ENCODE assay signal across 15 cellular contexts in the genomic region with DNA sequence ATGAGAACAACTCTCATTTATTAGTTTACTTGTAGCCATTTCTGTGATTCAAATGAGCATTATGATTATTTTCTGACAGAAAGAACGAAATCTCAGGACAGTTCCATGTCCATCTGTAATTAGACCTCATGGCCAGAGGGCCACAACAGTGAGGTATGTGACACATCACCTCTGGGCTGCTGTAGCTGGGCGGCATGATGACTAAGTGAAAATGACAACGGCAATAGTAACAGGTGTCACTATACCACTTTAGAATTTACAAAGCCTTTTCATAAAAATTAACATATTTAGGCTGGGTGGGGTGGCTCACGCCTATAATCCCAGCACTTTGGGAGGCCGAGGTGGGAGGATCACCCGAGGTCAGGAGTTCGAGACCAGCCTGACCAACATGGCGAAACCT.
"Had no signal": no experiment of that assay in that cellular context is flagged by ENCODE, and none has a peak within 500 bp of the region (broad histone marks: within the 10 kb centered on the region; RNA-seq: fewer than 3 reads in every experiment).

No MANE protein-coding gene starts in this region.

- H3K36me3 ChIP-seq: gastroesophageal sphincter, heart right ventricle, lower lobe of right lung had no signal

- FAIRE-seq: urothelium cell line had no signal

- H3K36me3 Mint-ChIP-seq: naive B cell, T-cell had no signal

- H3K4me3 Mint-ChIP-seq: endodermal cell; naive B cell; stimulated activated naive CD8-positive, alpha-beta T cell treated with anti-CD3 and anti-CD28 coated beads, Interleukin-15, Interleukin-2, amounts not matched to agents 100 ng/mL and 50 ng/mL, for 24 hours; T-cell had no signal

- H3K4me3 ChIP-seq: dorsolateral prefrontal cortex, gastroesophageal sphincter, heart right ventricle, lower lobe of right lung had no signal

- H3K27me3 ChIP-seq: dorsolateral prefrontal cortex, gastroesophageal sphincter, heart right ventricle had no signal

- H3K4me1 ChIP-seq: lower lobe of right lung had no signal

- H3K27ac Mint-ChIP-seq: endodermal cell; naive B cell; stimulated activated naive CD8-positive, alpha-beta T cell treated with anti-CD3 and anti-CD28 coated beads, Interleukin-15, Interleukin-2, amounts not matched to agents 100 ng/mL and 50 ng/mL, for 24 hours; T-cell had no signal

- H3K9me3 Mint-ChIP-seq: stimulated activated naive CD8-positive, alpha-beta T cell treated with anti-CD3 and anti-CD28 coated beads, Interleukin-15, Interleukin-2, amounts not matched to agents 100 ng/mL and 50 ng/mL, for 24 hours; T-cell had no signal

- H3K9me3 ChIP-seq: gastroesophageal sphincter, heart right ventricle, lower lobe of right lung had no signal

- H3K27ac ChIP-seq: dorsolateral prefrontal cortex, lower lobe of right lung had no signal

- H3K4me1 Mint-ChIP-seq: naive B cell had no signal

- DNase-seq: activated naive CD4-positive, alpha-beta T cell treated with Interleukin-2 at 50 U/mL for 16 hours; aorta; dorsolateral prefrontal cortex; endodermal cell; heart right ventricle; left colon; lower lobe of right lung; midbrain; naive B cell; retina; T-cell; T-helper 9 cell had no signal

- ATAC-seq: gastroesophageal sphincter, left colon, lower lobe of right lung, T-cell had no signal
